ENCODE assay signal across 1 cellular context in the genomic region with DNA sequence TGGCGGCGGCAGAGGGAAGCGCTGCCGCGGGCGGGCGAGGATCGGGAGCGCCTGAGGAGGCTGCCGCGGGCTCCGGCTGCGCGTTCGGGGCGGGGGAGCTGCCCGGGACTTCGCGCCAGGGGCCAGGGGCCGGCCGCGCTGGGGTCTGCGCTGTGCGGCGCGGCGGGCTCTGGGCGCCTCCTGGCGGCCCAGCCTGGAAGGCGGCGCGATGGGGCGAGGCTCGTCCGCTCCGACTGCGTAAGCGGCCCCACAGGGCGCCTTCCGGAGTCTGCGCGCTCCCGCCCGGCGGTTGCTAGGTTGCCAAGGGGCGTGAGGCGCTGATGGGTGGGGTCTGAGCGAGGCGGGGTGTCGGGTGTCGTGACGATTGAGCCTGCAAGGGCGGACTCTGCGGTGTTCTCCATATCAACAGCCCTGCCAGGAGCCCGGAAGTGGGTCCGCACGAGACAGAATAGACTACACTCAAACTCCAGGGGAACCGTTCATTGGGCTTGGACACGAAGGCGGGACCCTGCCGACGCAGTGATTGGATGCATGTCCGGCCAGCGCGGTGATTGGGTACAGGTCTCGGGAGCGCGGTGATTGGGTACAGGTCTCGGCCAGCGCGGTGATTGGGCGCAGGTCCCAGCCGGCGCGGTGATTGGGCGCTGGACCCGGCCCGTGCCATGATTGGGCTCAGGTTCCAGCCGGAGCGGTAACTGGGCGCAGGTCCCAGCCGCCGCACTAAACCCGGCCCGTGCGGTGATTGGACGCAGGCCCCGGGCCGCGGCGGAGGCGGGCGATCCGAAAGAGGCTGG.
TF ChIP-seq lines count a peak whose summit lies in the region.

Gene TEDC1, plus strand, starts transcription at position 675 of the 794 bp plus-strand sequence. CDS start 130 bp downstream, outside the sequence.

TF ChIP-seq in A549, 52 proteins besides CTCF, POLR2A, EP300 and RAD21 (continued from another document):
- no peak for TF ChIP-seq REST (IDR thresholded peaks at IDR 0.05)
- TF ChIP-seq KDM5A (IDR thresholded peaks at IDR 0.05) = no peak
- no peak for TF ChIP-seq NR3C1 (IDR thresholded peaks at IDR 0.05)
- peak; percentile 40; the same call in 1 of the 2 replicates for TF ChIP-seq HOXA7 (CRISPR knock-in tag; IDR thresholded peaks at IDR 0.05)
- no peak for TF ChIP-seq NPAS2 (CRISPR knock-in tag; IDR thresholded peaks at IDR 0.05; ENCODE audit: borderline replicate concordance)
- no peak for TF ChIP-seq RNF2 (IDR thresholded peaks at IDR 0.05; ENCODE audit: borderline replicate concordance, low read depth)
- TF ChIP-seq JUNB (IDR thresholded peaks at IDR 0.05) = no peak
- TF ChIP-seq, protein P1, sequence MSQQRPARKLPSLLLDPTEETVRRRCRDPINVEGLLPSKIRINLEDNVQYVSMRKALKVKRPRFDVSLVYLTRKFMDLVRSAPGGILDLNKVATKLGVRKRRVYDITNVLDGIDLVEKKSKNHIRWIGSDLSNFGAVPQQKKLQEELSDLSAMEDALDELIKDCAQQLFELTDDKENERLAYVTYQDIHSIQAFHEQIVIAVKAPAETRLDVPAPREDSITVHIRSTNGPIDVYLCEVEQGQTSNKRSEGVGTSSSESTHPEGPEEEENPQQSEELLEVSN (IDR thresholded peaks at IDR 0.05; ENCODE audit: borderline replicate concordance, low read depth) = peak; percentile 14; the same call in 1 of the 2 replicates
- TF ChIP-seq HMGXB4 (CRISPR knock-in tag; IDR thresholded peaks at IDR 0.05; ENCODE audit: borderline replicate concordance) = no peak
- TF ChIP-seq USF2 (IDR thresholded peaks at IDR 0.05) = no peak; the same call in 1 of the 2 replicates
- TF ChIP-seq CBX8 (IDR thresholded peaks at IDR 0.05) = no peak
- peak; percentile 88 for TF ChIP-seq EHF (CRISPR knock-in tag; IDR thresholded peaks at IDR 0.05)
- peak; percentile 91; the same call in 1 of the 2 replicates for TF ChIP-seq HOXB13 (CRISPR knock-in tag; IDR thresholded peaks at IDR 0.05; ENCODE audit: low read depth)
- TF ChIP-seq MAZ (IDR thresholded peaks at IDR 0.05; ENCODE audit: borderline replicate concordance, low read depth, low read length) = no peak
- TF ChIP-seq HOXB5 (CRISPR knock-in tag; IDR thresholded peaks at IDR 0.05) = peak; percentile 95; the same call in 1 of the 2 replicates
- TF ChIP-seq FOXS1 (CRISPR knock-in tag; IDR thresholded peaks at IDR 0.05) = peak; percentile 88
- no peak for TF ChIP-seq GATA3 (IDR thresholded peaks at IDR 0.05; ENCODE audit: borderline replicate concordance)
TF ChIP-seq in A549: peak in this region for 21.
